Comparison of ENCODE assay signal across 13 cellular contexts in the genomic region with DNA sequence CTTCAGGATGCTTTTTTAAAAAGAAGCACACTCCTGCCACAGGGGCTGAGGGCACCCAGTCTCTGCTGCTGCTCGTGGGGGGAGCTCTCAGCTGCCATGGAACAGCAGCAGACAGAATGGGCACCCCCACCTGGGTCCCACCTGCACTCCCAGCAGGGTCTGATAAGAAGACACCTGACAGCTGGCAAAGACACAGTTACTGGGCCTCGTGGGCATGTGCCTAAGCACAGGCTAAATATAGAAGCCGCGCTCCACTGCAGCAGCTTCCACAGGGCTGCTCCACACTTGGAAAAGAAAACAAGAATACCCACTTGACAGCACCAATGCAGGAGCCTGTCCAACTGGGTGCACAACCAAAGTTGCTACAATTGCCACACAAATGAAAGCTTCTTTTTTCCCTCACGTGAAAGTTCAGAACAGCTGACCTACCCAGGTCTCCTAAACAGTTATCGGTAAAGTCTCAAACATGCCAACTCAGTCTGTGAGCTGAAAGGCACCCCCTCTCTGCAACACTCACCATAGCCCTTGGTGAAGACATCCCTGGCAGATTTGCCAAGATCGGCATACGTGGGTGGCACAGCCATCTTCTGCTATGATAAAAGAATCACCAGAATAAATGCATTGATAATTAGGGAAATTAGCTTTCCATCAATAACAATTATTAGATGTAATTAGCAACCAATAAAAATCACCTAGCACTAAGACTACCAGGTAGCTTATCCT. TPM values are rescaled to one million over a fixed set of nuclear protein-coding genes. Genes with fewer than 3 reads are reported as not detected.
A peak's percentile ranks its signal among the peaks of the same experiment; 100 is the strongest.
DNase-seq lines count a peak whose midpoint lies in the region; ATAC-seq and TF ChIP-seq lines count a peak whose summit lies in the region.
"Had no signal": no experiment of that assay in that cellular context is flagged by ENCODE, and none has a peak within 500 bp of the region (broad histone marks: within the 10 kb centered on the region; RNA-seq: fewer than 3 reads in every experiment).

No MANE protein-coding gene starts in this region.

- H3K27ac ChIP-seq in angular gyrus (ENCODE audit: low read depth, low read length), result peak overlapping the region; percentile 65
- no peak overlapping the region for H3K27ac ChIP-seq in lower lobe of right lung

- H3K9me3 Mint-ChIP-seq in activated T-cell treated with anti-CD3 and anti-CD28 coated beads, Interleukin-2, amount 50 U/mL, for 72 hours, result no peaks in the 10 kb centered on the region
- no peaks in the 10 kb centered on the region for H3K9me3 Mint-ChIP-seq in activated T-cell treated with anti-CD3 and anti-CD28 coated beads, Interleukin-2, amount 50 U/mL, for 4 hours
- no peaks in the 10 kb centered on the region for H3K9me3 Mint-ChIP-seq in activated CD8-positive, alpha-beta T cell treated with anti-CD3 and anti-CD28 coated beads for 36 hours
- H3K9me3 Mint-ChIP-seq: central memory CD8-positive, alpha-beta T cell had no signal

- POLR2A ChIA-PET in activated CD8-positive, alpha-beta T cell treated with anti-CD3 and anti-CD28 coated beads for 36 hours (lab: Charles Lee), result interaction anchor here (0.8 to 1.2 kb wide), 7 partner anchors 9 to 184 kb away, joined by 3 to 7 read pairs (median 3); partner anchors contain the start of gene SKP1

- DNase-seq in activated T-cell treated with anti-CD3 and anti-CD28 coated beads, Interleukin-2, amount 50 U/mL, for 72 hours, result no peak
- DNase-seq in activated T-cell treated with anti-CD3 and anti-CD28 coated beads, Interleukin-2, amount 50 U/mL, for 4 hours, result no peak
- DNase-seq in lower lobe of right lung, result no peak
- DNase-seq in activated CD8-positive, alpha-beta T cell treated with anti-CD3 and anti-CD28 coated beads for 36 hours, result no peak
- DNase-seq: activated CD4-positive, alpha-beta T cell treated with anti-CD3 and anti-CD28 coated beads for 4 hours; activated effector memory CD4-positive, alpha-beta T cell treated with Interleukin-2 at 50 U/mL for 16 hours had no signal

- H3K4me1 Mint-ChIP-seq in activated T-cell treated with anti-CD3 and anti-CD28 coated beads, Interleukin-2, amount 50 U/mL, for 72 hours (ENCODE audit: low read depth), result peaks cover 31% of the 10 kb centered on the region
- H3K4me1 Mint-ChIP-seq in activated T-cell treated with anti-CD3 and anti-CD28 coated beads, Interleukin-2, amount 50 U/mL, for 4 hours (ENCODE audit: low read depth), result peaks cover 39% of the 10 kb centered on the region
- H3K4me1 Mint-ChIP-seq in activated CD8-positive, alpha-beta T cell treated with anti-CD3 and anti-CD28 coated beads for 36 hours (ENCODE audit: low read depth), result peaks cover 39% of the 10 kb centered on the region

- intact Hi-C loops in lower lobe of right lung (cut with DNase I), result no loop called here
- intact Hi-C loops in activated CD8-positive, alpha-beta T cell treated with anti-CD3 and anti-CD28 coated beads for 36 hours (cut with micrococcal nuclease), result no loop called here

- peak overlapping the region; percentile 6 for H3K27ac Mint-ChIP-seq in activated T-cell treated with anti-CD3 and anti-CD28 coated beads, Interleukin-2, amount 50 U/mL, for 72 hours
- no peak overlapping the region for H3K27ac Mint-ChIP-seq in activated CD8-positive, alpha-beta T cell treated with anti-CD3 and anti-CD28 coated beads for 36 hours
- H3K27ac Mint-ChIP-seq: progenitor cell of endocrine pancreas had no signal

- no peak for ATAC-seq in activated T-cell treated with anti-CD3 and anti-CD28 coated beads, Interleukin-2, amount 50 U/mL, for 72 hours (replicated peaks in 1 of 2)
- ATAC-seq in activated T-cell treated with anti-CD3 and anti-CD28 coated beads, Interleukin-2, amount 50 U/mL, for 4 hours, result no peak
- peak; percentile 46 to 54 for ATAC-seq in lower lobe of right lung
- ATAC-seq in HG03025 (IDR thresholded peaks at IDR 0.05; ENCODE audit: low FRiP score, unreplicated experiment), result no peak
- ATAC-seq in activated CD8-positive, alpha-beta T cell treated with anti-CD3 and anti-CD28 coated beads for 36 hours, result no peak
- ATAC-seq in HG02798 (IDR thresholded peaks at IDR 0.05; ENCODE audit: poor library complexity, unreplicated experiment), result no peak
- ATAC-seq in HG02885 (IDR thresholded peaks at IDR 0.05; ENCODE audit: poor library complexity, unreplicated experiment), result no peak

- no peak overlapping the region for H3K4me3 Mint-ChIP-seq in activated T-cell treated with anti-CD3 and anti-CD28 coated beads, Interleukin-2, amount 50 U/mL, for 72 hours
- no peak overlapping the region for H3K4me3 Mint-ChIP-seq in activated T-cell treated with anti-CD3 and anti-CD28 coated beads, Interleukin-2, amount 50 U/mL, for 4 hours
- no peak overlapping the region for H3K4me3 Mint-ChIP-seq in activated CD8-positive, alpha-beta T cell treated with anti-CD3 and anti-CD28 coated beads for 36 hours
- H3K4me3 Mint-ChIP-seq: central memory CD8-positive, alpha-beta T cell had no signal

- H3K9me3 ChIP-seq in lower lobe of right lung, result no peaks in the 10 kb centered on the region
- H3K9me3 ChIP-seq: tibial nerve had no signal

- H3K36me3 Mint-ChIP-seq in activated T-cell treated with anti-CD3 and anti-CD28 coated beads, Interleukin-2, amount 50 U/mL, for 72 hours (ENCODE audit: insufficient read depth in 2 of 2), result peaks cover 3 to 19% of the 10 kb centered on the region in 2 donors
- H3K36me3 Mint-ChIP-seq in activated T-cell treated with anti-CD3 and anti-CD28 coated beads, Interleukin-2, amount 50 U/mL, for 4 hours (ENCODE audit: insufficient read depth), result peaks cover 25% of the 10 kb centered on the region
- peaks cover 41% of the 10 kb centered on the region for H3K36me3 Mint-ChIP-seq in activated CD8-positive, alpha-beta T cell treated with anti-CD3 and anti-CD28 coated beads for 36 hours (ENCODE audit: low read depth)

- no peak overlapping the region for H3K4me3 ChIP-seq in lower lobe of right lung
- H3K4me3 ChIP-seq: tibial nerve had no signal

- peaks cover 49% of the 10 kb centered on the region for H3K4me1 ChIP-seq in lower lobe of right lung

- H3K27me3 Mint-ChIP-seq in activated T-cell treated with anti-CD3 and anti-CD28 coated beads, Interleukin-2, amount 50 U/mL, for 72 hours (ENCODE audit: low read depth), result no peaks in the 10 kb centered on the region
- H3K27me3 Mint-ChIP-seq in activated T-cell treated with anti-CD3 and anti-CD28 coated beads, Interleukin-2, amount 50 U/mL, for 4 hours (ENCODE audit: low read depth), result no peaks in the 10 kb centered on the region
- no peaks in the 10 kb centered on the region for H3K27me3 Mint-ChIP-seq in activated CD8-positive, alpha-beta T cell treated with anti-CD3 and anti-CD28 coated beads for 36 hours
- H3K27me3 Mint-ChIP-seq: central memory CD8-positive, alpha-beta T cell; progenitor cell of endocrine pancreas had no signal

- H3K36me3 ChIP-seq in lower lobe of right lung, result peaks cover 37% of the 10 kb centered on the region

- no peaks in the 10 kb centered on the region for H3K27me3 ChIP-seq in lower lobe of right lung (ENCODE audit: low read depth)
- H3K27me3 ChIP-seq: tibial nerve had no signal

- CTCF ChIA-PET in activated CD8-positive, alpha-beta T cell treated with anti-CD3 and anti-CD28 coated beads for 36 hours (lab: Charles Lee), result interaction anchor here (0.9 to 2.1 kb wide), 6 partner anchors 11 to 904 kb away, joined by 3 to 6 read pairs (median 4); no protein-coding TSS in a partner anchor

- no peak for TF ChIP-seq CTCF in lower lobe of right lung (IDR thresholded peaks at IDR 0.05)
- no peak for TF ChIP-seq CTCF in activated CD8-positive, alpha-beta T cell treated with anti-CD3 and anti-CD28 coated beads for 36 hours (IDR thresholded peaks at IDR 0.05)

RNA-seq across cellular contexts. Expression of gene VDAC1, which starts 12.2 kb away (rescaled TPM):
- 100 to 1,000 TPM; 252 to 258 TPM for total RNA-seq in activated T-cell treated with anti-CD3 and anti-CD28 coated beads, Interleukin-2, amount 50 U/mL, for 72 hours
- total RNA-seq in activated T-cell treated with anti-CD3 and anti-CD28 coated beads, Interleukin-2, amount 50 U/mL, for 4 hours, result 100 to 1,000 TPM; 390 to 444 (median 392) TPM
- 125 TPM for total RNA-seq in lower lobe of right lung
- total RNA-seq in activated CD8-positive, alpha-beta T cell treated with anti-CD3 and anti-CD28 coated beads for 36 hours, result 100 to 1,000 TPM; 481 to 484 TPM

RNA-seq across cellular contexts. Expression of gene C5orf15, which starts 24.2 kb away (rescaled TPM):
- 10 to 100 TPM; 21.8 to 22.8 TPM for total RNA-seq in activated T-cell treated with anti-CD3 and anti-CD28 coated beads, Interleukin-2, amount 50 U/mL, for 72 hours
- 10 to 100 TPM; 26.0 to 31.2 (median 28.6) TPM for total RNA-seq in activated T-cell treated with anti-CD3 and anti-CD28 coated beads, Interleukin-2, amount 50 U/mL, for 4 hours
- total RNA-seq in lower lobe of right lung, result 31.1 TPM
- 10 to 100 TPM; 27.4 to 30.8 TPM for total RNA-seq in activated CD8-positive, alpha-beta T cell treated with anti-CD3 and anti-CD28 coated beads for 36 hours

Comparison
In these comparisons a context has a peak if more than half of its experiments do, and no peak if none do; other contexts are left out.
1. ATAC-seq: peak in lower lobe of right lung (2 of 2); none in activated T-cell treated with anti-CD3 and anti-CD28 coated beads, Interleukin-2, amount 50 U/mL, for 72 hours (0 of 2), activated T-cell treated with anti-CD3 and anti-CD28 coated beads, Interleukin-2, amount 50 U/mL, for 4 hours (0 of 2), HG03025 (single experiment), activated CD8-positive, alpha-beta T cell treated with anti-CD3 and anti-CD28 coated beads for 36 hours (single experiment), HG02798 (single experiment) and HG02885 (single experiment).